8 cellular contexts compared by ENCODE assay signal in genomic region chr3:124351430-124352142, GRCh38.
DNase-seq lines count a peak whose midpoint lies in the region; ATAC-seq, FAIRE-seq and TF ChIP-seq lines count a peak whose summit lies in the region.

No MANE protein-coding gene starts in this region.

- TF ChIP-seq CTCF in AG09319 (IDR thresholded peaks at IDR 0.05; ENCODE audit: low read depth, low read length), result peak; percentile 47
- TF ChIP-seq CTCF in bronchial epithelial cell (IDR thresholded peaks at IDR 0.05; ENCODE audit: insufficient read depth, low read length, severe bottlenecking), result peak; percentile 44
- peak; percentile 58 for TF ChIP-seq CTCF in kidney epithelial cell (IDR thresholded peaks at IDR 0.05; ENCODE audit: insufficient read depth, low read length, poor library complexity, severe bottlenecking)
- peak in 2 of 3 experiments; percentile 9 to 67 for TF ChIP-seq CTCF in vagina (IDR thresholded peaks at IDR 0.05)

- no peaks in the 10 kb centered on the region for H3K36me3 Mint-ChIP-seq in T-helper 2 cell treated with Interferon-gamma antibody and Interleukin-4, amounts not matched to agents 5 μg/mL and 100 μg/mL, for 36 hours (ENCODE audit: low read depth)

- no peak overlapping the region for H3K27ac ChIP-seq in vagina

- no peaks in the 10 kb centered on the region for H3K9me3 Mint-ChIP-seq in T-helper 2 cell treated with Interferon-gamma antibody and Interleukin-4, amounts not matched to agents 5 μg/mL and 100 μg/mL, for 36 hours

- H3K4me3 ChIP-seq in bronchial epithelial cell (ENCODE audit: low read depth, low read length) (no peak overlapping the region), kidney epithelial cell (ENCODE audit: low read depth, low read length) (no peak overlapping the region), vagina (no peak overlapping the region)

- H3K36me3 ChIP-seq in bronchial epithelial cell (ENCODE audit: control insufficient read depth, insufficient read depth, low read length), result no peaks in the 10 kb centered on the region
- H3K36me3 ChIP-seq in kidney epithelial cell (ENCODE audit: control insufficient read depth, insufficient read depth, low read length), result no peaks in the 10 kb centered on the region
- H3K36me3 ChIP-seq in vagina, result no peaks in the 10 kb centered on the region

- H3K4me1 Mint-ChIP-seq in T-helper 2 cell treated with Interferon-gamma antibody and Interleukin-4, amounts not matched to agents 5 μg/mL and 100 μg/mL, for 36 hours (ENCODE audit: low read depth), result no peaks in the 10 kb centered on the region

- ATAC-seq in HG03135 (IDR thresholded peaks at IDR 0.05; ENCODE audit: unreplicated experiment), result no peak

- peak; percentile 5 for DNase-seq in AG09319 (ENCODE audit: extremely low read depth, low read depth)
- DNase-seq in H54 (ENCODE audit: insufficient read length, low spot score), result peak; percentile 39
- peak; percentile 36 to 89 for DNase-seq in NCI-H446 (lab: John Stamatoyannopoulos, UW)
- peak; percentile 66 for DNase-seq in bronchial epithelial cell (ENCODE audit: low read depth)
- DNase-seq in kidney epithelial cell (ENCODE audit: low read depth), result no peak
- no peak for DNase-seq in vagina (ENCODE audit: extremely low spot score in 2 of 2)
- DNase-seq in T-helper 2 cell treated with Interferon-gamma antibody and Interleukin-4, amounts not matched to agents 5 μg/mL and 100 μg/mL, for 36 hours (ENCODE audit: low spot score), result no peak

- no peak overlapping the region for H3K27ac Mint-ChIP-seq in T-helper 2 cell treated with Interferon-gamma antibody and Interleukin-4, amounts not matched to agents 5 μg/mL and 100 μg/mL, for 36 hours

- intact Hi-C loops in vagina (cut with DNase I), result loop anchor here (5.0 kb wide), 1 partner anchor 116 kb away; no protein-coding TSS in a partner anchor

- no peak for TF ChIP-seq POLR2A in H54 (IDR thresholded peaks at IDR 0.05; ENCODE audit: low read depth, low read length)
- no peak for TF ChIP-seq POLR2A in vagina (IDR thresholded peaks at IDR 0.05)

- H3K4me1 ChIP-seq in vagina, result no peaks in the 10 kb centered on the region

- H3K9me3 ChIP-seq in vagina, result no peaks in the 10 kb centered on the region

- H3K27me3 ChIP-seq in bronchial epithelial cell (ENCODE audit: control insufficient read depth, insufficient read depth, low read length), result peaks cover 5% of the 10 kb centered on the region
- no peaks in the 10 kb centered on the region for H3K27me3 ChIP-seq in kidney epithelial cell (ENCODE audit: control insufficient read depth, insufficient read depth, low read length)
- no peaks in the 10 kb centered on the region for H3K27me3 ChIP-seq in vagina

- FAIRE-seq in H54 (lab: Jason Lieb, UNC), result peak; percentile 60
- no peak for FAIRE-seq in bronchial epithelial cell (lab: Jason Lieb, UNC)

- no peak overlapping the region for H3K4me3 Mint-ChIP-seq in T-helper 2 cell treated with Interferon-gamma antibody and Interleukin-4, amounts not matched to agents 5 μg/mL and 100 μg/mL, for 36 hours

- peaks cover 5% of the 10 kb centered on the region for H3K27me3 Mint-ChIP-seq in T-helper 2 cell treated with Interferon-gamma antibody and Interleukin-4, amounts not matched to agents 5 μg/mL and 100 μg/mL, for 36 hours (ENCODE audit: low read depth)

Comparison
In these comparisons a context has a peak if more than half of its experiments do, and no peak if none do; other contexts are left out.
1. DNase-seq: peak in AG09319 (single experiment), H54 (single experiment), NCI-H446 (2 of 2) and bronchial epithelial cell (single experiment); none in kidney epithelial cell (single experiment), vagina (0 of 2) and T-helper 2 cell treated with Interferon-gamma antibody and Interleukin-4, amounts not matched to agents 5 μg/mL and 100 μg/mL, for 36 hours (single experiment).
2. Peak in every context shown above with its lines, with median percentiles within 50 percentile points of each other: CTCF ChIP-seq.